13 cellular contexts compared by ENCODE assay signal in the genomic region with DNA sequence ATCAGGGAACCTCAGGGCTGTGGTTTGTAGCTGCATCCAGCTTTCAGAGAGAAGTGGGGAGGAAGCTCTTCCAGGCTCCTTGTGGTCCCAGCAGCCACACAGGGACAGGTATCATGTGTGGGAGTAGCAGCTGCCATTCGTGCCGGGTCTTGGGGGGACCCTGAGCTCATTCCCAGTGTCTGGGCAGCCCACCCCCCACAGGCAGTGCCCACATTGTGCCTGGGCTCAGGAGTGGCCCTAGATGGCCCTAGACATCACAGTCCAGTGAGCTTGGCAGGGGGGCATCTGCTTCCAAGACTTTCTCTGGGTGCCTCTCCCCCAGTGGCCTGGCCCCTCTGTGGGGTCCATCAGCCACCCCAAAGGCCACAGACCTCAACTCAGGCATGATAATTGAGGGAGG.
"Had no signal": no experiment of that assay in that cellular context is flagged by ENCODE, and none has a peak within 500 bp of the region (broad histone marks: within the 10 kb centered on the region; RNA-seq: fewer than 3 reads in every experiment).

No MANE protein-coding gene starts in this region.

- H3K4me1 ChIP-seq: ascending aorta, testis had no signal

- H3K27me3 ChIP-seq: ascending aorta, neutrophil, testis had no signal

- H3K36me3 Mint-ChIP-seq: memory B cell, natural killer cell, T-cell had no signal

- H3K9me3 Mint-ChIP-seq: natural killer cell; stimulated activated naive CD8-positive, alpha-beta T cell treated with anti-CD3 and anti-CD28 coated beads, Interleukin-15, Interleukin-2, amounts not matched to agents 100 ng/mL and 50 ng/mL, for 24 hours; T-cell had no signal

- H3K27ac ChIP-seq: ascending aorta, neutrophil, testis had no signal

- H3K27ac Mint-ChIP-seq: memory B cell; natural killer cell; stimulated activated naive CD8-positive, alpha-beta T cell treated with anti-CD3 and anti-CD28 coated beads, Interleukin-15, Interleukin-2, amounts not matched to agents 100 ng/mL and 50 ng/mL, for 24 hours; T-cell had no signal

- H3K36me3 ChIP-seq: ascending aorta, neutrophil had no signal

- ATAC-seq: left ventricle myocardium superior, natural killer cell, T-cell had no signal

- H3K4me3 Mint-ChIP-seq: memory B cell; natural killer cell; stimulated activated naive CD8-positive, alpha-beta T cell treated with anti-CD3 and anti-CD28 coated beads, Interleukin-15, Interleukin-2, amounts not matched to agents 100 ng/mL and 50 ng/mL, for 24 hours; T-cell had no signal

- H3K4me2 ChIP-seq: SK-N-SH, smooth muscle cell had no signal

- H3K4me3 ChIP-seq: ascending aorta, smooth muscle cell, testis had no signal

- DNase-seq: activated CD4-positive, alpha-beta T cell treated with anti-CD3 and anti-CD28 coated beads, Interleukin-2, amount 50 U/mL, for 48 hours; activated naive CD4-positive, alpha-beta T cell; left ventricle myocardium superior; natural killer cell; SK-N-SH; T-helper 9 cell; testis had no signal

- H3K4me1 Mint-ChIP-seq: memory B cell, natural killer cell, T-cell had no signal

- H3K9me3 ChIP-seq: ascending aorta, neutrophil, SK-N-SH, testis had no signal

- H3K27me3 Mint-ChIP-seq: stimulated activated naive CD8-positive, alpha-beta T cell treated with anti-CD3 and anti-CD28 coated beads, Interleukin-15, Interleukin-2, amounts not matched to agents 100 ng/mL and 50 ng/mL, for 24 hours had no signal

- H3K9ac ChIP-seq: SK-N-SH had no signal
